Comparison of ENCODE assay signal across 8 cellular contexts in the genomic region with DNA sequence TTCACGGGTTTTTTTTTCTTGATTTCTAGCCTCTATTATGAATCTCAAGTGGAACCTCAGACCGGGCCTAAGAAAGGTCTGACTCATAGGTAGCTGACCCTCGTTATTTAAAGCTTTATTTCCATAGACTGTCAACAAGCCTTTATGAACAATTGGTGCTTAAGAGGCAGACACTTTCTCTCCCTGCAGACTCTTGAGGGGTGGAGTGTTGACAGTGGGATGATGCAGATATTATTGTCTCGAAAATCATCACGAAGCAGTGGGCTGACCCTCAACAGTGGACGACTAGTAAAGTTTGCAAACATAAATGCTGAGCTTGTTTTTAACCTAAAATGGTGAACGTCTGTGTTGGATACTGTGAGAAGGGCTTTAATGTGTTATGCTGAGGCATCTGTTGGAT. TPM values are rescaled to one million over a fixed set of nuclear protein-coding genes. Genes with fewer than 3 reads are reported as not detected.
DNase-seq lines count a peak whose midpoint lies in the region; ATAC-seq and TF ChIP-seq lines count a peak whose summit lies in the region.

No MANE protein-coding gene starts in this region.

- peak overlapping the region; percentile 94 for H3K27ac Mint-ChIP-seq in type B pancreatic cell

- H3K4me3 Mint-ChIP-seq in type B pancreatic cell, result peak overlapping the region; percentile 98

- H3K36me3 Mint-ChIP-seq in type B pancreatic cell, result peaks cover 10% of the 10 kb centered on the region

- CTCF ChIA-PET in PC-3 (lab: Charles Lee), result no interaction called here

- peaks cover 9% of the 10 kb centered on the region for H3K4me1 ChIP-seq in right cardiac atrium (ENCODE audit: control insufficient read depth, insufficient read depth, low read length)
- H3K4me1 ChIP-seq in PC-3 (ENCODE audit: insufficient read depth, low read length), result peaks cover 61% of the 10 kb centered on the region

- no peaks in the 10 kb centered on the region for H3K27me3 Mint-ChIP-seq in type B pancreatic cell

- DNase-seq in right cardiac atrium, result no peak
- DNase-seq in left cardiac atrium, result no peak
- DNase-seq in PC-3, result peak; percentile 49
- peak; percentile 43 for DNase-seq in fibroblast of villous mesenchyme (ENCODE audit: low read depth)
- no peak for DNase-seq in type B pancreatic cell (ENCODE audit: extremely low spot score, unreplicated experiment)
- DNase-seq in iPS-NIHi7 (ENCODE audit: extremely low spot score), result no peak
- DNase-seq in NCI-H1694 (lab: John Stamatoyannopoulos, UW), result no peak

- intact Hi-C loops in right cardiac atrium (cut with DNase I), result no loop called here
- intact Hi-C loops in left cardiac atrium (cut with DNase I), result loop anchor here in 1 of 2 donors (2.0 kb wide), 1 partner anchor 49 kb away; a partner anchor contains a TSS
- intact Hi-C loops in PC-3 (cut with micrococcal nuclease), result loop anchor here (2.0 to 5.0 kb wide), 3 partner anchors 49 to 510 kb away; a partner anchor contains a TSS

- H3K9me3 Mint-ChIP-seq in type B pancreatic cell, result peaks cover 7% of the 10 kb centered on the region

- H4K20me1 ChIP-seq in PC-3 (ENCODE audit: low read length), result peaks cover 6% of the 10 kb centered on the region; the same call in 1 of the 2 replicates

- no peaks in the 10 kb centered on the region for H3K27me3 ChIP-seq in right cardiac atrium (ENCODE audit: control insufficient read depth, insufficient read depth)
- no peaks in the 10 kb centered on the region for H3K27me3 ChIP-seq in PC-3 (ENCODE audit: low read length)

- POLR2A ChIA-PET in PC-3 (lab: Charles Lee; ENCODE audit: unreplicated experiment), result interaction anchor here (0.7 kb wide), 1 partner anchor 767 kb away, joined by 9 read pairs; no protein-coding TSS in a partner anchor

- H3F3A ChIP-seq in PC-3 (ENCODE audit: low read length, unreplicated experiment), result peaks cover 7% of the 10 kb centered on the region

- peak overlapping the region; percentile 97 for H3K4me2 ChIP-seq in PC-3 (ENCODE audit: low read length)

- 44% methylated on average over 7 of the region's 7 CpGs for WGBS in right cardiac atrium

- peaks cover 55% of the 10 kb centered on the region for H3K79me2 ChIP-seq in PC-3 (ENCODE audit: low read length)

- TF ChIP-seq CTCF in PC-3 (conservative IDR thresholded peaks at IDR 0.05; ENCODE audit: low read depth, low read length), result no peak
- TF ChIP-seq CTCF in fibroblast of villous mesenchyme (IDR thresholded peaks at IDR 0.05; ENCODE audit: insufficient read depth, low read depth, low read length), result no peak
- TF ChIP-seq CTCF in type B pancreatic cell (conservative IDR thresholded peaks at IDR 0.05), result no peak

- H3K4me1 Mint-ChIP-seq in type B pancreatic cell (ENCODE audit: unreplicated experiment), result peaks cover 25% of the 10 kb centered on the region

- H3K27ac ChIP-seq in right cardiac atrium (ENCODE audit: low read length), result no peak overlapping the region
- no peak overlapping the region for H3K27ac ChIP-seq in PC-3 (ENCODE audit: low read length)

- ATAC-seq in right cardiac atrium, result no peak
- ATAC-seq in left cardiac atrium, result no peak
- ATAC-seq in PC-3, result no peak; the same call in 1 of the 2 replicates
- ATAC-seq in GM18861 (IDR thresholded peaks at IDR 0.05; ENCODE audit: unreplicated experiment), result no peak

- no peak overlapping the region for H2AFZ ChIP-seq in PC-3 (ENCODE audit: low read length)

- peak overlapping the region; percentile 87 for H3K4me3 ChIP-seq in right cardiac atrium (ENCODE audit: low read length)
- H3K4me3 ChIP-seq in PC-3 (ENCODE audit: low read length), result peak overlapping the region; percentile 89
- H3K4me3 ChIP-seq in fibroblast of villous mesenchyme (ENCODE audit: low read depth, low read length), result peak overlapping the region; percentile 93

- H3K9me2 ChIP-seq in PC-3 (replicated peaks; ENCODE audit: low read length), result no peaks in the 10 kb centered on the region

- no TSS peak for BruUV-seq in PC-3 (replicated peaks; lab: Mats Ljungman, UMichigan)

- peaks cover 12% of the 10 kb centered on the region for H3K36me3 ChIP-seq in PC-3 (ENCODE audit: low read depth, low read length)

- H3K9me3 ChIP-seq in right cardiac atrium (ENCODE audit: control insufficient read depth, low read length), result no peaks in the 10 kb centered on the region
- H3K9me3 ChIP-seq in PC-3 (ENCODE audit: low read length), result no peaks in the 10 kb centered on the region

- no peak overlapping the region for H3K9ac ChIP-seq in PC-3 (ENCODE audit: low read length)

RNA-seq across cellular contexts. Expression of a gene that starts 1.8 kb away (rescaled TPM):
- total RNA-seq in right cardiac atrium, result 10 to 100 TPM; 19.9 to 29.5 (median 24.9) TPM
- 4.6 TPM for polyA plus RNA-seq in right cardiac atrium
- 10 to 100 TPM; 28.4 to 30.0 TPM for total RNA-seq in left cardiac atrium
- 36.8 and 38.7 TPM in 2 replicates for total RNA-seq in PC-3 (2014; rRNA removed)
- total RNA-seq in fibroblast of villous mesenchyme, result 35.1 and 47.1 TPM in 2 replicates
- 52.1 and 63.7 TPM in 2 replicates for total RNA-seq in type B pancreatic cell (ENCODE audit: low replicate concordance)

RNA-seq across cellular contexts. Expression of a gene that starts 48.9 kb away (rescaled TPM):
- 10 to 100 TPM; 22.5 to 28.8 (median 26.4) TPM for total RNA-seq in right cardiac atrium
- polyA plus RNA-seq in right cardiac atrium, result 17.0 TPM
- 10 to 100 TPM; 22.8 to 28.8 TPM for total RNA-seq in left cardiac atrium
- 41.6 and 50.1 TPM in 2 replicates for total RNA-seq in PC-3 (2014; rRNA removed)
- total RNA-seq in fibroblast of villous mesenchyme, result 28.7 and 45.3 TPM in 2 replicates
- total RNA-seq in type B pancreatic cell (ENCODE audit: low replicate concordance), result 21.4 and 24.5 TPM in 2 replicates

RNA-seq across cellular contexts. Expression of a gene that starts 53.1 kb away (rescaled TPM):
- under 1 TPM; 0.65 to 0.89 (median 0.71) TPM for total RNA-seq in right cardiac atrium
- polyA plus RNA-seq in right cardiac atrium, result 0.52 TPM
- under 1 TPM; 0.84 to 0.88 TPM for total RNA-seq in left cardiac atrium
- total RNA-seq in PC-3 (2014; rRNA removed), result 0.23 and 0.36 TPM in 2 replicates
- total RNA-seq in fibroblast of villous mesenchyme, result 0.64 and 0.86 TPM in 2 replicates
- 1.3 and 1.6 TPM in 2 replicates for total RNA-seq in type B pancreatic cell (ENCODE audit: low replicate concordance)

Comparison
In these comparisons a context has a peak if more than half of its experiments do, and no peak if none do; other contexts are left out.
1. DNase-seq: peak in PC-3 (single experiment) and fibroblast of villous mesenchyme (single experiment); none in right cardiac atrium (0 of 3), left cardiac atrium (single experiment), type B pancreatic cell (single experiment), iPS-NIHi7 (single experiment) and NCI-H1694 (single experiment).
2. Peak in every context shown above with its lines, with median percentiles within 50 percentile points of each other: H3K4me3 ChIP-seq.